Comparison of ENCODE assay signal across 8 cellular contexts in genomic region chr17:77319211-77320031, GRCh38.
DNase-seq lines count a peak whose midpoint lies in the region; ATAC-seq and TF ChIP-seq lines count a peak whose summit lies in the region.

No MANE protein-coding gene starts in this region.

- H3K4me3 Mint-ChIP-seq in dendritic cell treated with granulocyte-macrophage colony-stimulating factor and Interleukin-4, amounts not matched to agents 40 ng/mL and 50 ng/mL, for 4 days = peak overlapping the region; percentile 97

- no peak overlapping the region for H2AFZ ChIP-seq in mesenchymal stem cell (ENCODE audit: low read depth, low read length)

- peak overlapping the region; percentile 79 for H3K4me3 ChIP-seq in GM06990 (replicated peaks; ENCODE audit: low read depth, low read length)
- peak overlapping the region; percentile 29 to 98 for H3K4me3 ChIP-seq in mesenchymal stem cell (ENCODE audit: insufficient read depth in 1 of 2, low read depth in 1 of 2, low read length in 2 of 2)

- H3K23ac ChIP-seq in mesenchymal stem cell (ENCODE audit: low read length in 2 of 2) = no peak overlapping the region

- TF ChIP-seq CTCF in GM06990 (IDR thresholded peaks at IDR 0.05; ENCODE audit: insufficient read depth, low read length, poor library complexity, severe bottlenecking) = no peak

- WGBS in mesenchymal stem cell = 10% methylated on average over 36 of the region's 38 CpGs

- peaks cover 5% of the 10 kb centered on the region for H3K79me1 ChIP-seq in mesenchymal stem cell (replicated peaks; ENCODE audit: low read length, poor library complexity, severe bottlenecking)

- H3K4me2 ChIP-seq in mesenchymal stem cell (ENCODE audit: low read length, poor library complexity, severe bottlenecking) = peak overlapping the region; percentile 60

- no peaks in the 10 kb centered on the region for H3K9me3 Mint-ChIP-seq in dendritic cell treated with granulocyte-macrophage colony-stimulating factor and Interleukin-4, amounts not matched to agents 40 ng/mL and 50 ng/mL, for 4 days

- H2BK120ac ChIP-seq in mesenchymal stem cell (ENCODE audit: low read depth, low read length) = peak overlapping the region; percentile 99

- ATAC-seq in HG03135 (IDR thresholded peaks at IDR 0.05; ENCODE audit: unreplicated experiment) = no peak

- H2AK5ac ChIP-seq in mesenchymal stem cell (ENCODE audit: low read length, severe bottlenecking) = peak overlapping the region; percentile 53

- H4K91ac ChIP-seq in mesenchymal stem cell (ENCODE audit: low read length) = peak overlapping the region; percentile 98

- H2BK15ac ChIP-seq in mesenchymal stem cell (ENCODE audit: low read depth, poor library complexity, severe bottlenecking) = peak overlapping the region; percentile 96

- H3K9ac ChIP-seq in mesenchymal stem cell (ENCODE audit: low read length) = peak overlapping the region; percentile 100

- intact Hi-C loops in dendritic cell treated with granulocyte-macrophage colony-stimulating factor and Interleukin-4, amounts not matched to agents 40 ng/mL and 50 ng/mL, for 4 days (cut with micrococcal nuclease) = loop anchor here (5.0 to 10.0 kb wide), 2 partner anchors 37 to 85 kb away; no protein-coding TSS in a partner anchor

- H3K27me3 Mint-ChIP-seq in dendritic cell treated with granulocyte-macrophage colony-stimulating factor and Interleukin-4, amounts not matched to agents 40 ng/mL and 50 ng/mL, for 4 days = no peaks in the 10 kb centered on the region

- H3K9me3 ChIP-seq in mesenchymal stem cell (ENCODE audit: control insufficient read depth, low read length) = no peaks in the 10 kb centered on the region

- peak overlapping the region; percentile 26 to 50 for H3K14ac ChIP-seq in mesenchymal stem cell (ENCODE audit: low read length in 2 of 2)

- peaks cover 73% of the 10 kb centered on the region for H3K4me1 ChIP-seq in mesenchymal stem cell (ENCODE audit: control insufficient read depth, insufficient read depth, low read depth, low read length)

- H3K4ac ChIP-seq in mesenchymal stem cell (ENCODE audit: low read depth in 1 of 2, low read length in 2 of 2) = peak overlapping the region; percentile 98

- H3K4me1 Mint-ChIP-seq in dendritic cell treated with granulocyte-macrophage colony-stimulating factor and Interleukin-4, amounts not matched to agents 40 ng/mL and 50 ng/mL, for 4 days (ENCODE audit: low read depth) = peaks cover 89% of the 10 kb centered on the region

- peaks cover 60% of the 10 kb centered on the region for H3K36me3 Mint-ChIP-seq in dendritic cell treated with granulocyte-macrophage colony-stimulating factor and Interleukin-4, amounts not matched to agents 40 ng/mL and 50 ng/mL, for 4 days (ENCODE audit: low read depth)

- peak overlapping the region; percentile 96 to 97 for H3K18ac ChIP-seq in mesenchymal stem cell (ENCODE audit: low read depth in 1 of 2, low read length in 2 of 2)

- peak overlapping the region; percentile 94 for H4K8ac ChIP-seq in mesenchymal stem cell (ENCODE audit: low read length)

- no peaks in the 10 kb centered on the region for H3K36me3 ChIP-seq in GM06990 (ENCODE audit: control insufficient read depth, insufficient read depth, low read length)
- H3K36me3 ChIP-seq in mesenchymal stem cell (ENCODE audit: control insufficient read depth in 1 of 2, insufficient read depth in 2 of 2, low read depth in 1 of 2, low read length in 2 of 2) = peaks cover 0 to 14% of the 10 kb centered on the region in 2 experiments

- no peaks in the 10 kb centered on the region for H3K27me3 ChIP-seq in GM06990 (replicated peaks; ENCODE audit: control insufficient read depth, insufficient read depth, low read length)
- H3K27me3 ChIP-seq in mesenchymal stem cell (ENCODE audit: control insufficient read depth in 1 of 2, insufficient read depth in 1 of 2, low read length in 2 of 2) = no peaks in the 10 kb centered on the region

- peak overlapping the region; percentile 45 for H2BK5ac ChIP-seq in mesenchymal stem cell (ENCODE audit: low read depth, low read length, poor library complexity, severe bottlenecking)

- peak overlapping the region; percentile 91 to 99 for H2BK12ac ChIP-seq in mesenchymal stem cell (ENCODE audit: low read length in 2 of 2)

- DNase-seq in GM06990 (ENCODE audit: extremely low read depth, insufficient read length) (peak; percentile 78), HS-27A (ENCODE audit: low read depth) (peak; percentile 52), UCSD-AML1 (lab: John Stamatoyannopoulos, UW; ENCODE audit: unreplicated experiment) (peak; percentile 78), mesenchymal stem cell (peak; percentile 98), NCI-H128 (lab: John Stamatoyannopoulos, UW; ENCODE audit: unreplicated experiment) (no peak)
- peak; percentile 47 for DNase-seq in stimulated activated naive CD4-positive, alpha-beta T cell treated with Interleukin-2 at 50 U/mL for 16 hours (lab: John Stamatoyannopoulos, UW)

- peak overlapping the region; percentile 98 for H3K27ac Mint-ChIP-seq in dendritic cell treated with granulocyte-macrophage colony-stimulating factor and Interleukin-4, amounts not matched to agents 40 ng/mL and 50 ng/mL, for 4 days

- H3K27ac ChIP-seq in mesenchymal stem cell (ENCODE audit: low read length, poor library complexity, severe bottlenecking) = peak overlapping the region; percentile 77
